In genomic region chr7:157282141-157282801, GRCh38 we compare ENCODE assay signal across 25 cellular contexts. TPM values are rescaled to one million over a fixed set of nuclear protein-coding genes. Genes with fewer than 3 reads are reported as not detected.
DNase-seq lines count a peak whose midpoint lies in the region; ATAC-seq, FAIRE-seq and TF ChIP-seq lines count a peak whose summit lies in the region.
"Had no signal": no experiment of that assay in that cellular context is flagged by ENCODE, and none has a peak within 500 bp of the region (broad histone marks: within the 10 kb centered on the region; RNA-seq: fewer than 3 reads in every experiment).

No MANE protein-coding gene starts in this region.

- H3K36me3 ChIP-seq in kidney (ENCODE audit: control insufficient read depth in 1 of 2, insufficient read depth in 2 of 2, low read length in 2 of 2), result no peaks in the 10 kb centered on the region
- no peaks in the 10 kb centered on the region for H3K36me3 ChIP-seq in transverse colon
- H3K36me3 ChIP-seq: BLaER1 treated with 17β-estradiol and CSF1 and Interleukin-3, amounts not matched to agents 10 nM and 100 nM; lower lobe of right lung; SJCRH30 had no signal

- no peak for DNase-seq in activated naive CD8-positive, alpha-beta T cell treated with anti-CD3 and anti-CD28 coated beads, Interleukin-2, amount 50 U/mL, for 24 hours
- DNase-seq in activated naive CD8-positive, alpha-beta T cell treated with anti-CD3 and anti-CD28 coated beads for 36 hours, result no peak
- DNase-seq in WTC11 (ENCODE audit: low spot score), result no peak
- peak; percentile 62 for DNase-seq in kidney
- DNase-seq in transverse colon, result peak; percentile 72
- no peak for DNase-seq in NCI-H345 treated with DMSO at 0.1 percent for 48 hours (lab: John Stamatoyannopoulos, UW; ENCODE audit: unreplicated experiment)
- no peak for DNase-seq in retina
- DNase-seq: activated CD4-positive, alpha-beta T cell treated with anti-CD3 and anti-CD28 coated beads, Interleukin-2, amount 10 ng/mL, durations not matched to agents 24 days and 14 days; activated CD8-positive, alpha-beta memory T cell treated with anti-CD3 and anti-CD28 coated beads, Interleukin-2, amount 10 ng/mL, durations not matched to agents 7 days and 5 days; effector CD8-positive, alpha-beta T cell; head of caudate nucleus; Karpas-422; lower lobe of right lung; NCI-H1092 treated with DMSO at 0.1 percent for 48 hours; NCI-H2107; NCI-H524 treated with DMSO at 0.1 percent for 48 hours; nucleus accumbens; SJCRH30; stimulated activated CD8-positive, alpha-beta memory T cell treated with anti-CD3 and anti-CD28 coated beads, Interleukin-4, amount 100 ng/mL, for 48 hours had no signal

- peaks cover 7% of the 10 kb centered on the region for H3K27me3 Mint-ChIP-seq in activated naive CD8-positive, alpha-beta T cell treated with anti-CD3 and anti-CD28 coated beads, Interleukin-2, amount 50 U/mL, for 24 hours
- H3K27me3 Mint-ChIP-seq in activated naive CD8-positive, alpha-beta T cell treated with anti-CD3 and anti-CD28 coated beads for 36 hours, result peaks cover 36% of the 10 kb centered on the region
- H3K27me3 Mint-ChIP-seq in WTC11 (ENCODE audit: low read depth), result peaks cover 5% of the 10 kb centered on the region; the same call in 1 of the 2 replicates
- H3K27me3 Mint-ChIP-seq: activated naive CD8-positive, alpha-beta T cell had no signal

- H3K4me1 Mint-ChIP-seq in activated naive CD8-positive, alpha-beta T cell treated with anti-CD3 and anti-CD28 coated beads, Interleukin-2, amount 50 U/mL, for 24 hours, result peaks cover 8% of the 10 kb centered on the region
- H3K4me1 Mint-ChIP-seq in activated naive CD8-positive, alpha-beta T cell treated with anti-CD3 and anti-CD28 coated beads for 36 hours, result peaks cover 7% of the 10 kb centered on the region
- H3K4me1 Mint-ChIP-seq in WTC11, result peaks cover 9% of the 10 kb centered on the region

- FAIRE-seq in kidney (lab: Jason Lieb, UNC), result no peak
- FAIRE-seq: urothelium cell line had no signal

- H3K27me3 ChIP-seq in transverse colon, result no peaks in the 10 kb centered on the region
- H3K27me3 ChIP-seq: BLaER1 treated with 17β-estradiol and CSF1 and Interleukin-3, amounts not matched to agents 10 nM and 100 nM; SJCRH30 had no signal

- H3K27ac ChIP-seq in kidney (ENCODE audit: low read depth in 2 of 2, low read length in 2 of 2), result no peak overlapping the region
- H3K27ac ChIP-seq in transverse colon, result peak overlapping the region; percentile 2 to 68 (median 30)
- H3K27ac ChIP-seq: lower lobe of right lung, SJCRH30 had no signal

- peak; percentile 20 for TF ChIP-seq POLR2A in transverse colon (IDR thresholded peaks at IDR 0.05)

- H3K27ac Mint-ChIP-seq in activated naive CD8-positive, alpha-beta T cell treated with anti-CD3 and anti-CD28 coated beads, Interleukin-2, amount 50 U/mL, for 24 hours, result no peak overlapping the region
- H3K27ac Mint-ChIP-seq in activated naive CD8-positive, alpha-beta T cell treated with anti-CD3 and anti-CD28 coated beads for 36 hours, result no peak overlapping the region
- H3K27ac Mint-ChIP-seq in WTC11, result no peak overlapping the region
- H3K27ac Mint-ChIP-seq: activated CD4-positive, alpha-beta T cell treated with anti-CD3 and anti-CD28 coated beads, Interleukin-2, amount 10 ng/mL, durations not matched to agents 24 days and 14 days; activated CD8-positive, alpha-beta memory T cell treated with anti-CD3 and anti-CD28 coated beads, Interleukin-2, amount 10 ng/mL, durations not matched to agents 7 days and 5 days; activated naive CD8-positive, alpha-beta T cell; activated T-helper 1 cell treated with anti-CD3 and anti-CD28 coated beads, Interleukin-12 subunit alpha, Interleukin-12 subunit beta, Interleukin-2, Interleukin-4 antibody, amounts not matched to agents 30 ng/mL and 10 ng/mL and 1 ng/mL, durations not matched to agents 14 hours and 24 hours and 36 hours; T-helper 1 cell treated with Interleukin-12 subunit alpha and Interleukin-12 subunit beta and Interleukin-4 antibody, amounts not matched to agents 30 μg/mL and 1 μg/mL, for 36 hours had no signal

- H3K9me3 Mint-ChIP-seq in activated naive CD8-positive, alpha-beta T cell treated with anti-CD3 and anti-CD28 coated beads, Interleukin-2, amount 50 U/mL, for 24 hours, result no peaks in the 10 kb centered on the region
- peaks cover 4% of the 10 kb centered on the region for H3K9me3 Mint-ChIP-seq in activated naive CD8-positive, alpha-beta T cell treated with anti-CD3 and anti-CD28 coated beads for 36 hours
- H3K9me3 Mint-ChIP-seq in WTC11, result peaks cover 16% of the 10 kb centered on the region
- H3K9me3 Mint-ChIP-seq: activated CD4-positive, alpha-beta T cell treated with anti-CD3 and anti-CD28 coated beads, Interleukin-2, amount 10 ng/mL, durations not matched to agents 24 days and 14 days; activated T-helper 1 cell treated with anti-CD3 and anti-CD28 coated beads, Interleukin-12 subunit alpha, Interleukin-12 subunit beta, Interleukin-2, Interleukin-4 antibody, amounts not matched to agents 30 ng/mL and 10 ng/mL and 1 ng/mL, durations not matched to agents 14 hours and 24 hours and 36 hours; T-helper 1 cell treated with Interleukin-12 subunit alpha and Interleukin-12 subunit beta and Interleukin-4 antibody, amounts not matched to agents 30 μg/mL and 1 μg/mL, for 36 hours had no signal

- no peak overlapping the region for H3K4me3 ChIP-seq in kidney (ENCODE audit: low read length in 2 of 2)
- H3K4me3 ChIP-seq in transverse colon, result peak overlapping the region in 1 of 4 donors; percentile 1
- H3K4me3 ChIP-seq: BLaER1 treated with 17β-estradiol and CSF1 and Interleukin-3, amounts not matched to agents 10 nM and 100 nM; lower lobe of right lung; SJCRH30 had no signal

- peak; percentile 3 for ATAC-seq in activated naive CD8-positive, alpha-beta T cell treated with anti-CD3 and anti-CD28 coated beads, Interleukin-2, amount 50 U/mL, for 24 hours
- ATAC-seq in WTC11 (peak; percentile 29), HG03469 (IDR thresholded peaks at IDR 0.05; ENCODE audit: unreplicated experiment) (no peak)
- ATAC-seq: activated CD8-positive, alpha-beta memory T cell treated with anti-CD3 and anti-CD28 coated beads, Interleukin-2, amount 10 ng/mL, durations not matched to agents 7 days and 5 days; lower lobe of right lung had no signal

- peaks cover 0 to 6% of the 10 kb centered on the region in 2 donors for H3K9me3 ChIP-seq in kidney (ENCODE audit: control insufficient read depth in 1 of 2, low read length in 2 of 2)
- H3K9me3 ChIP-seq in transverse colon, result no peaks in the 10 kb centered on the region

- intact Hi-C loops in kidney (cut with DNase I), result no loop called here
- intact Hi-C loops in transverse colon (cut with DNase I; ENCODE audit: low total_unique reads), result no loop called here

- H3K4me1 ChIP-seq in kidney (ENCODE audit: control insufficient read depth in 1 of 2, insufficient read depth in 1 of 2, low read depth in 1 of 2, low read length in 2 of 2) (no peaks in the 10 kb centered on the region), transverse colon (peaks cover 0 to 28% (median 26%) of the 10 kb centered on the region in 4 donors)
- H3K4me1 ChIP-seq: SJCRH30 had no signal

- TF ChIP-seq CTCF in WTC11 (IDR thresholded peaks at IDR 0.05) (no peak), kidney (IDR thresholded peaks at IDR 0.05; ENCODE audit: borderline replicate concordance, extremely low read depth, insufficient read depth) (no peak), transverse colon (IDR thresholded peaks at IDR 0.05) (no peak)

- no peak for TF ChIP-seq EP300 in transverse colon (IDR thresholded peaks at IDR 0.05; ENCODE audit: low read depth)

- CTCF ChIA-PET in WTC11 (lab: Charles Lee), result interaction anchor here (0.9 kb wide), 1 partner anchor 9 kb away, joined by 3 read pairs; no protein-coding TSS in a partner anchor

- in situ Hi-C loops in transverse colon (cut with MboI; ENCODE audit: low pct_ligation_motif_present in 1 of 4, low pct_unique_long_range_greater_than_20kb in 1 of 4, low sequenced_read_pairs in 3 of 4), result no loop called here

- WGBS in transverse colon (ENCODE audit: low coverage in 1 of 2), 2 donors, result 55 to 60% methylated on average over 1 to 25 of the region's 25 CpGs

- POLR2A ChIA-PET in WTC11 (lab: Charles Lee), result no interaction called here

- no peak overlapping the region for H3K9ac ChIP-seq in kidney (ENCODE audit: low read length in 2 of 2)

- no peaks in the 10 kb centered on the region for H3K36me3 Mint-ChIP-seq in activated naive CD8-positive, alpha-beta T cell treated with anti-CD3 and anti-CD28 coated beads, Interleukin-2, amount 50 U/mL, for 24 hours (ENCODE audit: low read depth)
- H3K36me3 Mint-ChIP-seq in activated naive CD8-positive, alpha-beta T cell treated with anti-CD3 and anti-CD28 coated beads for 36 hours, result peaks cover 2% of the 10 kb centered on the region
- H3K36me3 Mint-ChIP-seq in WTC11, result peaks cover 22% of the 10 kb centered on the region
- H3K36me3 Mint-ChIP-seq: activated CD8-positive, alpha-beta memory T cell treated with anti-CD3 and anti-CD28 coated beads, Interleukin-2, amount 10 ng/mL, durations not matched to agents 7 days and 5 days; activated naive CD8-positive, alpha-beta T cell had no signal

- no peak overlapping the region for H3K4me3 Mint-ChIP-seq in activated naive CD8-positive, alpha-beta T cell treated with anti-CD3 and anti-CD28 coated beads, Interleukin-2, amount 50 U/mL, for 24 hours
- H3K4me3 Mint-ChIP-seq in activated naive CD8-positive, alpha-beta T cell treated with anti-CD3 and anti-CD28 coated beads for 36 hours, result no peak overlapping the region
- no peak overlapping the region for H3K4me3 Mint-ChIP-seq in WTC11
- H3K4me3 Mint-ChIP-seq: activated CD4-positive, alpha-beta T cell treated with anti-CD3 and anti-CD28 coated beads, Interleukin-2, amount 10 ng/mL, durations not matched to agents 24 days and 14 days; activated CD8-positive, alpha-beta memory T cell treated with anti-CD3 and anti-CD28 coated beads, Interleukin-2, amount 10 ng/mL, durations not matched to agents 7 days and 5 days; activated naive CD8-positive, alpha-beta T cell; activated T-helper 1 cell treated with anti-CD3 and anti-CD28 coated beads, Interleukin-12 subunit alpha, Interleukin-12 subunit beta, Interleukin-2, Interleukin-4 antibody, amounts not matched to agents 30 ng/mL and 10 ng/mL and 1 ng/mL, durations not matched to agents 14 hours and 24 hours and 36 hours; T-helper 1 cell treated with Interleukin-12 subunit alpha and Interleukin-12 subunit beta and Interleukin-4 antibody, amounts not matched to agents 30 μg/mL and 1 μg/mL, for 36 hours had no signal

TF ChIP-seq in WTC11, 78 proteins besides CTCF, POLR2A, EP300 and RAD21 (continues in another document):
- TF ChIP-seq NR2C2 (CRISPR knock-in tag; IDR thresholded peaks at IDR 0.05), result no peak
- no peak for TF ChIP-seq ZNF138 (CRISPR knock-in tag; conservative IDR thresholded peaks at IDR 0.05)

RNA-seq across cellular contexts. Expression of gene DNAJB6, which starts 54.5 kb away (rescaled TPM):
- 10 to 100 TPM; 77.5 to 78.0 TPM for total RNA-seq in activated naive CD8-positive, alpha-beta T cell treated with anti-CD3 and anti-CD28 coated beads for 36 hours
- 264 to 288 TPM (median 268 TPM) in 3 replicates for total RNA-seq in WTC11 (2021)
- total RNA-seq in kidney, result 74.5 TPM
- polyA plus RNA-seq in kidney (ENCODE audit: insufficient read depth, low read depth, low replicate concordance), result 86.8 TPM
- 10 to 100 TPM; 47.0 to 87.6 (median 60.5) TPM for total RNA-seq in transverse colon

Comparison
In these comparisons a context has a peak if more than half of its experiments do, and no peak if none do; other contexts are left out.
1. DNase-seq: peak in kidney (single experiment) and transverse colon (single experiment); none in activated naive CD8-positive, alpha-beta T cell treated with anti-CD3 and anti-CD28 coated beads, Interleukin-2, amount 50 U/mL, for 24 hours (single experiment), activated naive CD8-positive, alpha-beta T cell treated with anti-CD3 and anti-CD28 coated beads for 36 hours (single experiment), WTC11 (single experiment), NCI-H345 treated with DMSO at 0.1 percent for 48 hours (single experiment) and retina (single experiment).
2. H3K27ac ChIP-seq: peak in transverse colon (4 of 4); none in kidney (0 of 2).